14 cellular contexts compared by ENCODE assay signal in the genomic region with DNA sequence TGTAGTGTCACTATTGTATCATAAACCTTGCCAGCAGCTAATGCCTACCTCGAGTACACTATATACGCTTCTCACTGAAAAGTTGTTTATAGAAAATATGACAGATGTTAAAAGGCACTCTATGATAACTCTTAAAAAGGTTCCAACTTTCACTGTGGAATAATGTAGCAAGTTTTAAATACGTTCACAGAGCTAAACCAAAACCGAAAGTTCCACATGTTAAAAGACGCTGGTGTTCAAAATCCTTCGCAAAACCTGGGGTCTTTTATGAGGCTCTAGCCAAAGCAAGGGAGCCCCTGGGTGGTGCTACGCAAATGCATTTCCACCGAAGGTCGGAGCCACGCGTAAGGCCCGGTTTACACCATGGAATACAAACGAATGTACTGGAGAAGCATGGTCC.
DNase-seq lines count a peak whose midpoint lies in the region; ATAC-seq and TF ChIP-seq lines count a peak whose summit lies in the region.
"Had no signal": no experiment of that assay in that cellular context is flagged by ENCODE, and none has a peak within 500 bp of the region (broad histone marks: within the 10 kb centered on the region; RNA-seq: fewer than 3 reads in every experiment).

No MANE protein-coding gene starts in this region.

- no peak for TF ChIP-seq POLR2A in GM18505 (IDR thresholded peaks at IDR 0.05; ENCODE audit: borderline replicate concordance, extremely low read depth, insufficient read depth, insufficient read length)

- no peaks in the 10 kb centered on the region for H3K27me3 ChIP-seq in AG04450 (ENCODE audit: control insufficient read depth, insufficient read depth, low read length)
- no peaks in the 10 kb centered on the region for H3K27me3 ChIP-seq in CD4-positive, alpha-beta memory T cell (ENCODE audit: insufficient read depth, low read length)
- peaks cover 2 to 10% (median 6%) of the 10 kb centered on the region in 4 donors for H3K27me3 ChIP-seq in liver (ENCODE audit: control insufficient read depth in 4 of 4, insufficient read depth in 4 of 4, low read length in 3 of 4)
- H3K27me3 ChIP-seq: testis had no signal

- H3K36me3 Mint-ChIP-seq in CD4-positive, alpha-beta memory T cell, result no peaks in the 10 kb centered on the region
- no peaks in the 10 kb centered on the region for H3K36me3 Mint-ChIP-seq in activated T-helper 1 cell treated with anti-CD3 and anti-CD28 coated beads, Interleukin-12 subunit alpha, Interleukin-12 subunit beta, Interleukin-2, Interleukin-4 antibody, amounts not matched to agents 30 ng/mL and 10 ng/mL and 1 ng/mL, durations not matched to agents 14 hours and 24 hours and 36 hours (ENCODE audit: low read depth)

- peaks cover 3% of the 10 kb centered on the region; the same call in 1 of the 2 replicates for H3K9me3 ChIP-seq in AG04450 (ENCODE audit: control insufficient read depth, insufficient read depth, low read length)
- no peaks in the 10 kb centered on the region for H3K9me3 ChIP-seq in CD4-positive, alpha-beta memory T cell (ENCODE audit: control insufficient read depth in 1 of 2, low read length in 2 of 2)
- no peaks in the 10 kb centered on the region for H3K9me3 ChIP-seq in liver (ENCODE audit: control insufficient read depth in 4 of 4, low read length in 3 of 4)
- H3K9me3 ChIP-seq: testis had no signal

- no peak overlapping the region for H3K27ac ChIP-seq in AG04450 (ENCODE audit: low read depth, low read length)
- H3K27ac ChIP-seq in CD4-positive, alpha-beta memory T cell (ENCODE audit: low read depth, low read length), result no peak overlapping the region
- no peak overlapping the region for H3K27ac ChIP-seq in liver (ENCODE audit: low read depth in 1 of 2, low read length in 2 of 2)
- H3K27ac ChIP-seq: testis had no signal

- intact Hi-C loops in CD4-positive, alpha-beta memory T cell (cut with micrococcal nuclease), result no loop called here
- intact Hi-C loops in activated T-helper 1 cell treated with anti-CD3 and anti-CD28 coated beads, Interleukin-12 subunit alpha, Interleukin-12 subunit beta, Interleukin-2, Interleukin-4 antibody, amounts not matched to agents 30 ng/mL and 10 ng/mL and 1 ng/mL, durations not matched to agents 14 hours and 24 hours and 36 hours (cut with micrococcal nuclease), result no loop called here

- H3K4me1 Mint-ChIP-seq in CD4-positive, alpha-beta memory T cell, result peaks cover 2 to 23% (median 11%) of the 10 kb centered on the region in 4 donors
- H3K4me1 Mint-ChIP-seq in activated T-helper 1 cell treated with anti-CD3 and anti-CD28 coated beads, Interleukin-12 subunit alpha, Interleukin-12 subunit beta, Interleukin-2, Interleukin-4 antibody, amounts not matched to agents 30 ng/mL and 10 ng/mL and 1 ng/mL, durations not matched to agents 14 hours and 24 hours and 36 hours (ENCODE audit: low read depth), result peaks cover 11% of the 10 kb centered on the region

- no peak for TF ChIP-seq RAD21 in liver (IDR thresholded peaks at IDR 0.05)

- peak overlapping the region; percentile 58 for H3K4me3 ChIP-seq in AG04450 (ENCODE audit: low read depth, low read length)
- H3K4me3 ChIP-seq in CD4-positive, alpha-beta memory T cell (ENCODE audit: low read length in 2 of 2), result no peak overlapping the region
- H3K4me3 ChIP-seq in liver (ENCODE audit: low read depth in 1 of 3, low read length in 3 of 3), result peak overlapping the region in 2 of 3 donors; percentile 33 to 60
- H3K4me3 ChIP-seq: testis had no signal

- H3K27ac Mint-ChIP-seq in CD4-positive, alpha-beta memory T cell, result no peak overlapping the region
- no peak overlapping the region for H3K27ac Mint-ChIP-seq in activated T-helper 1 cell treated with anti-CD3 and anti-CD28 coated beads, Interleukin-12 subunit alpha, Interleukin-12 subunit beta, Interleukin-2, Interleukin-4 antibody, amounts not matched to agents 30 ng/mL and 10 ng/mL and 1 ng/mL, durations not matched to agents 14 hours and 24 hours and 36 hours

- H3K27me3 Mint-ChIP-seq in CD4-positive, alpha-beta memory T cell, result peaks cover 36 to 40% of the 10 kb centered on the region in 2 donors
- H3K27me3 Mint-ChIP-seq in activated T-helper 1 cell treated with anti-CD3 and anti-CD28 coated beads, Interleukin-12 subunit alpha, Interleukin-12 subunit beta, Interleukin-2, Interleukin-4 antibody, amounts not matched to agents 30 ng/mL and 10 ng/mL and 1 ng/mL, durations not matched to agents 14 hours and 24 hours and 36 hours (ENCODE audit: insufficient read depth), result peaks cover 62% of the 10 kb centered on the region

- POLR2A ChIA-PET in AG04450 (lab: Yijun Ruan, JAX), result no interaction called here
- POLR2A ChIA-PET in CD4-positive, alpha-beta memory T cell (lab: Charles Lee; ENCODE audit: partially characterized antibody), result no interaction called here

- no peaks in the 10 kb centered on the region for H3K4me1 ChIP-seq in CD4-positive, alpha-beta memory T cell (ENCODE audit: insufficient read depth, low read length)
- peaks cover 7 to 23% (median 20%) of the 10 kb centered on the region in 4 donors for H3K4me1 ChIP-seq in liver (ENCODE audit: control insufficient read depth in 4 of 4, insufficient read depth in 4 of 4, low read length in 3 of 4)
- H3K4me1 ChIP-seq: testis had no signal

- no peaks in the 10 kb centered on the region for H3K36me3 ChIP-seq in CD4-positive, alpha-beta memory T cell (ENCODE audit: insufficient read depth, low read length)
- no peaks in the 10 kb centered on the region for H3K36me3 ChIP-seq in liver (ENCODE audit: control insufficient read depth in 4 of 4, insufficient read depth in 3 of 4, low read depth in 1 of 4, low read length in 3 of 4)

- CTCF ChIA-PET in AG04450 (lab: Charles Lee), result no interaction called here
- CTCF ChIA-PET in CD4-positive, alpha-beta memory T cell (lab: Charles Lee; ENCODE audit: partially characterized antibody), result no interaction called here

- ATAC-seq in GM18505 (IDR thresholded peaks at IDR 0.05; ENCODE audit: unreplicated experiment), result no peak

- WGBS in liver, result 15% methylated on average over 13 of the region's 13 CpGs

- no peak for DNase-seq in AG04450 (ENCODE audit: low read depth, low spot score)
- no peak for DNase-seq in CD4-positive, alpha-beta memory T cell
- DNase-seq in activated T-helper 1 cell treated with anti-CD3 and anti-CD28 coated beads, Interleukin-12 subunit alpha, Interleukin-12 subunit beta, Interleukin-2, Interleukin-4 antibody, amounts not matched to agents 30 ng/mL and 10 ng/mL and 1 ng/mL, durations not matched to agents 14 hours and 24 hours and 36 hours (ENCODE audit: low spot score), result no peak
- no peak for DNase-seq in amygdala (lab: John Stamatoyannopoulos, UW)
- DNase-seq in D341Med (ENCODE audit: low spot score), result no peak
- DNase-seq: activated naive CD4-positive, alpha-beta T cell treated with anti-CD3 and anti-CD28 coated beads, Interleukin-2, amount 50 U/mL, for 16 hours; caudate nucleus; COR-L47; islet precursor cell; posterior cingulate gyrus; SIG-M5; testis had no signal

- peak overlapping the region in 5 of 8 donors; percentile 43 to 69 (median 52) for H3K4me3 Mint-ChIP-seq in CD4-positive, alpha-beta memory T cell
- H3K4me3 Mint-ChIP-seq in activated T-helper 1 cell treated with anti-CD3 and anti-CD28 coated beads, Interleukin-12 subunit alpha, Interleukin-12 subunit beta, Interleukin-2, Interleukin-4 antibody, amounts not matched to agents 30 ng/mL and 10 ng/mL and 1 ng/mL, durations not matched to agents 14 hours and 24 hours and 36 hours, result peak overlapping the region; percentile 73

- TF ChIP-seq CTCF in AG04450 (IDR thresholded peaks at IDR 0.05; ENCODE audit: low read depth, low read length) (no peak), liver (IDR thresholded peaks at IDR 0.05; ENCODE audit: low read depth, low read length, missing input control) (no peak)

- peaks cover 0 to 13% (median 2%) of the 10 kb centered on the region in 8 donors for H3K9me3 Mint-ChIP-seq in CD4-positive, alpha-beta memory T cell
- H3K9me3 Mint-ChIP-seq in activated T-helper 1 cell treated with anti-CD3 and anti-CD28 coated beads, Interleukin-12 subunit alpha, Interleukin-12 subunit beta, Interleukin-2, Interleukin-4 antibody, amounts not matched to agents 30 ng/mL and 10 ng/mL and 1 ng/mL, durations not matched to agents 14 hours and 24 hours and 36 hours, result no peaks in the 10 kb centered on the region

- no peak overlapping the region for H3K9ac ChIP-seq in liver (ENCODE audit: low read depth in 1 of 2, low read length in 2 of 2)

TF ChIP-seq in liver, 16 proteins besides CTCF, POLR2A, EP300 and RAD21 (continues in another document):
- TF ChIP-seq, protein P1, sequence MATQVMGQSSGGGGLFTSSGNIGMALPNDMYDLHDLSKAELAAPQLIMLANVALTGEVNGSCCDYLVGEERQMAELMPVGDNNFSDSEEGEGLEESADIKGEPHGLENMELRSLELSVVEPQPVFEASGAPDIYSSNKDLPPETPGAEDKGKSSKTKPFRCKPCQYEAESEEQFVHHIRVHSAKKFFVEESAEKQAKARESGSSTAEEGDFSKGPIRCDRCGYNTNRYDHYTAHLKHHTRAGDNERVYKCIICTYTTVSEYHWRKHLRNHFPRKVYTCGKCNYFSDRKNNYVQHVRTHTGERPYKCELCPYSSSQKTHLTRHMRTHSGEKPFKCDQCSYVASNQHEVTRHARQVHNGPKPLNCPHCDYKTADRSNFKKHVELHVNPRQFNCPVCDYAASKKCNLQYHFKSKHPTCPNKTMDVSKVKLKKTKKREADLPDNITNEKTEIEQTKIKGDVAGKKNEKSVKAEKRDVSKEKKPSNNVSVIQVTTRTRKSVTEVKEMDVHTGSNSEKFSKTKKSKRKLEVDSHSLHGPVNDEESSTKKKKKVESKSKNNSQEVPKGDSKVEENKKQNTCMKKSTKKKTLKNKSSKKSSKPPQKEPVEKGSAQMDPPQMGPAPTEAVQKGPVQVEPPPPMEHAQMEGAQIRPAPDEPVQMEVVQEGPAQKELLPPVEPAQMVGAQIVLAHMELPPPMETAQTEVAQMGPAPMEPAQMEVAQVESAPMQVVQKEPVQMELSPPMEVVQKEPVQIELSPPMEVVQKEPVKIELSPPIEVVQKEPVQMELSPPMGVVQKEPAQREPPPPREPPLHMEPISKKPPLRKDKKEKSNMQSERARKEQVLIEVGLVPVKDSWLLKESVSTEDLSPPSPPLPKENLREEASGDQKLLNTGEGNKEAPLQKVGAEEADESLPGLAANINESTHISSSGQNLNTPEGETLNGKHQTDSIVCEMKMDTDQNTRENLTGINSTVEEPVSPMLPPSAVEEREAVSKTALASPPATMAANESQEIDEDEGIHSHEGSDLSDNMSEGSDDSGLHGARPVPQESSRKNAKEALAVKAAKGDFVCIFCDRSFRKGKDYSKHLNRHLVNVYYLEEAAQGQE (IDR thresholded peaks at IDR 0.05), result no peak
- TF ChIP-seq RXRA (IDR thresholded peaks at IDR 0.05) (no peak), YY1 (IDR thresholded peaks at IDR 0.05) (no peak), MAX (IDR thresholded peaks at IDR 0.05) (no peak), FOXA2 (IDR thresholded peaks at IDR 0.05) (no peak)
- TF ChIP-seq, protein P2, sequence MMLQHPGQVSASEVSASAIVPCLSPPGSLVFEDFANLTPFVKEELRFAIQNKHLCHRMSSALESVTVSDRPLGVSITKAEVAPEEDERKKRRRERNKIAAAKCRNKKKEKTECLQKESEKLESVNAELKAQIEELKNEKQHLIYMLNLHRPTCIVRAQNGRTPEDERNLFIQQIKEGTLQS (IDR thresholded peaks at IDR 0.05), result no peak

Comparison
In these comparisons a context has a peak if more than half of its experiments do, and no peak if none do; other contexts are left out.
1. H3K4me3 ChIP-seq: peak in AG04450 (single experiment) and liver (2 of 3); none in CD4-positive, alpha-beta memory T cell (0 of 2).